In genomic region chr11:71461696-71462095, GRCh38 we compare ENCODE assay signal across 29 cellular contexts.
"Had no signal": no experiment of that assay in that cellular context is flagged by ENCODE, and none has a peak within 500 bp of the region (broad histone marks: within the 10 kb centered on the region; RNA-seq: fewer than 3 reads in every experiment).

No MANE protein-coding gene starts in this region.

- H3K9me3 ChIP-seq: esophagus squamous epithelium, mucosa of descending colon, neutrophil, pancreas, right lobe of liver, stomach, testis, tibial artery had no signal

- H3K9me3 Mint-ChIP-seq: central memory CD8-positive, alpha-beta T cell; effector memory CD8-positive, alpha-beta T cell; mesothelial cell of epicardium; naive B cell; natural killer cell treated with Interleukin-12 subunit alpha and Interleukin-12 subunit beta and Interleukin-15 and Interleukin-18, amount 100 ng/mL, for 72 hours; neural crest cell; type B pancreatic cell had no signal

- H3K4me3 Mint-ChIP-seq: central memory CD8-positive, alpha-beta T cell; effector memory CD8-positive, alpha-beta T cell; mesothelial cell of epicardium; natural killer cell treated with Interleukin-12 subunit alpha and Interleukin-12 subunit beta and Interleukin-15 and Interleukin-18, amount 100 ng/mL, for 72 hours; neural crest cell; type B pancreatic cell had no signal

- DNase-seq: dermis blood vessel endothelial cell; effector memory CD8-positive, alpha-beta T cell; erythroblast; esophagus squamous epithelium; foreskin melanocyte; left colon; mesenchymal stem cell; naive B cell; small intestine; stimulated activated CD4-positive, alpha-beta T cell treated with anti-CD3 and anti-CD28 coated beads, Interleukin-12 subunit alpha, Interleukin-12 subunit beta, amount 100 ng/mL, for 4 hours; stimulated activated CD4-positive, alpha-beta T cell treated with anti-CD3 and anti-CD28 coated beads, Interleukin-1b, Interleukin-23, amount 100 ng/mL, for 48 hours; stimulated activated CD4-positive, alpha-beta T cell treated with anti-CD3 and anti-CD28 coated beads, Interleukin-4, amount 100 ng/mL, for 1 hour; stimulated activated CD8-positive, alpha-beta memory T cell treated with anti-CD3 and anti-CD28 coated beads, Interleukin-4, amount 100 ng/mL, for 48 hours; stimulated activated naive CD4-positive, alpha-beta T cell treated with Interleukin-2 at 50 U/mL for 16 hours; stomach; testis; tibial artery had no signal

- H3K27ac Mint-ChIP-seq: mesothelial cell of epicardium, progenitor cell of endocrine pancreas, type B pancreatic cell had no signal

- H3K27me3 ChIP-seq: esophagus squamous epithelium, hepatocyte, neutrophil, pancreas, right lobe of liver, stomach, testis, tibial artery had no signal

- H3K27ac ChIP-seq: coronary artery, esophagus squamous epithelium, hepatocyte, neutrophil, pancreas, right lobe of liver, stomach, testis, tibial artery had no signal

- H3K4me1 Mint-ChIP-seq: mesothelial cell of epicardium had no signal

- H3K27me3 Mint-ChIP-seq: central memory CD8-positive, alpha-beta T cell; effector memory CD8-positive, alpha-beta T cell; naive B cell; natural killer cell treated with Interleukin-12 subunit alpha and Interleukin-12 subunit beta and Interleukin-15 and Interleukin-18, amount 100 ng/mL, for 72 hours; progenitor cell of endocrine pancreas; type B pancreatic cell had no signal

- H3K4me1 ChIP-seq: pancreas, right lobe of liver, stomach, testis, tibial artery had no signal

- ATAC-seq: effector memory CD8-positive, alpha-beta T cell; left colon; mucosa of descending colon; natural killer cell treated with Interleukin-12 subunit alpha and Interleukin-12 subunit beta and Interleukin-15 and Interleukin-18, amount 100 ng/mL, for 72 hours; pancreas; right lobe of liver had no signal

- H3K4me3 ChIP-seq: coronary artery, esophagus squamous epithelium, hepatocyte, mucosa of descending colon, pancreas, right lobe of liver, stomach, testis, tibial artery had no signal
